In the genomic region with DNA sequence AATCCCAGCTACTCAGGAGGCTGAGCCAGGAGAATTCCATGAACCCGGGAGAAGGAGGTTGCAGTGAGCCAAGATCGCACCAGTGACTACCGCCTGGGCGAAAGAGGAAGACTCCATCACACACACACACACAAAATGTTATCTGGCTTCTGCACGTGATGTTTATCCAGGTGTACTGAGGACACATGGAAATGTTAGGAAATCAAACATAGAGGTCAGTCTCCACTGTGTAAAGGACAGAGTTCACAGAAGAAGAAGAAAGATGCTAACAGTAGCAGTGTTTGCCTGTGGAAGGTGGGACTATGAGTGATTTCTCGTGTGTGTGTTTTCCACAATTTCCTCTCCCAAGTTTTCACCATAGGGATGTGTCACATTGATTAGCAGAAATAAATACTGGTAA, we compare ENCODE assay signal across 1 cellular context.
TF ChIP-seq lines count a peak whose summit lies in the region.

No MANE protein-coding gene starts in this region.

TF ChIP-seq in HepG2, 621 proteins besides CTCF, POLR2A, EP300 and RAD21 (continued from another document and continues in another):
- TF ChIP-seq, protein P1, sequence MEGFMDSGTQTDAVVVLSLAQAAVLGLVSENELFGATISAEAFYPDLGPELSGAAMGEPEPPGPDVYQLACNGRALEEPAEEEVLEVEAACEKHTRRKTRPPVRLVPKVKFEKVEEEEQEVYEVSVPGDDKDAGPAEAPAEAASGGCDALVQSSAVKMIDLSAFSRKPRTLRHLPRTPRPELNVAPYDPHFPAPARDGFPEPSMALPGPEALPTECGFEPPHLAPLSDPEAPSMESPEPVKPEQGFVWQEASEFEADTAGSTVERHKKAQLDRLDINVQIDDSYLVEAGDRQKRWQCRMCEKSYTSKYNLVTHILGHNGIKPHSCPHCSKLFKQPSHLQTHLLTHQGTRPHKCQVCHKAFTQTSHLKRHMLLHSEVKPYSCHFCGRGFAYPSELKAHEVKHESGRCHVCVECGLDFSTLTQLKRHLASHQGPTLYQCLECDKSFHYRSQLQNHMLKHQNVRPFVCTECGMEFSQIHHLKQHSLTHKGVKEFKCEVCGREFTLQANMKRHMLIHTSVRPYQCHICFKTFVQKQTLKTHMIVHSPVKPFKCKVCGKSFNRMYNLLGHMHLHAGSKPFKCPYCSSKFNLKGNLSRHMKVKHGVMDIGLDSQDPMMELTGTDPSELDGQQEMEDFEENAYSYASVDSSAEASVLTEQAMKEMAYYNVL (CRISPR knock-in tag; IDR thresholded peaks at IDR 0.05; ENCODE audit: borderline replicate concordance) = peak; percentile 89
- peak; percentile 81 for TF ChIP-seq PITX1 (CRISPR knock-in tag; IDR thresholded peaks at IDR 0.05)
- TF ChIP-seq, protein P2, sequence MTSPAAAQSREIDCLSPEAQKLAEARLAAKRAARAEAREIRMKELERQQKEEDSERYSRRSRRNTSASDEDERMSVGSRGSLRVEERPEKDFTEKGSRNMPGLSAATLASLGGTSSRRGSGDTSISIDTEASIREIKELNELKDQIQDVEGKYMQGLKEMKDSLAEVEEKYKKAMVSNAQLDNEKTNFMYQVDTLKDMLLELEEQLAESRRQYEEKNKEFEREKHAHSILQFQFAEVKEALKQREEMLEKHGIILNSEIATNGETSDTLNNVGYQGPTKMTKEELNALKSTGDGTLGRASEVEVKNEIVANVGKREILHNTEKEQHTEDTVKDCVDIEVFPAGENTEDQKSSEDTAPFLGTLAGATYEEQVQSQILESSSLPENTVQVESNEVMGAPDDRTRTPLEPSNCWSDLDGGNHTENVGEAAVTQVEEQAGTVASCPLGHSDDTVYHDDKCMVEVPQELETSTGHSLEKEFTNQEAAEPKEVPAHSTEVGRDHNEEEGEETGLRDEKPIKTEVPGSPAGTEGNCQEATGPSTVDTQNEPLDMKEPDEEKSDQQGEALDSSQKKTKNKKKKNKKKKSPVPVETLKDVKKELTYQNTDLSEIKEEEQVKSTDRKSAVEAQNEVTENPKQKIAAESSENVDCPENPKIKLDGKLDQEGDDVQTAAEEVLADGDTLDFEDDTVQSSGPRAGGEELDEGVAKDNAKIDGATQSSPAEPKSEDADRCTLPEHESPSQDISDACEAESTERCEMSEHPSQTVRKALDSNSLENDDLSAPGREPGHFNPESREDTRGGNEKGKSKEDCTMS (CRISPR knock-in tag; conservative IDR thresholded peaks at IDR 0.05) = no peak
- peak; percentile 94 for TF ChIP-seq HDAC2 (CRISPR knock-in tag; IDR thresholded peaks at IDR 0.05)
- no peak for TF ChIP-seq PAF1 (CRISPR knock-in tag; IDR thresholded peaks at IDR 0.05)
- no peak for TF ChIP-seq IKZF1 (IDR thresholded peaks at IDR 0.05)
- TF ChIP-seq ZNF790 (CRISPR knock-in tag; IDR thresholded peaks at IDR 0.05; ENCODE audit: borderline replicate concordance) = no peak
- TF ChIP-seq, protein P3, sequence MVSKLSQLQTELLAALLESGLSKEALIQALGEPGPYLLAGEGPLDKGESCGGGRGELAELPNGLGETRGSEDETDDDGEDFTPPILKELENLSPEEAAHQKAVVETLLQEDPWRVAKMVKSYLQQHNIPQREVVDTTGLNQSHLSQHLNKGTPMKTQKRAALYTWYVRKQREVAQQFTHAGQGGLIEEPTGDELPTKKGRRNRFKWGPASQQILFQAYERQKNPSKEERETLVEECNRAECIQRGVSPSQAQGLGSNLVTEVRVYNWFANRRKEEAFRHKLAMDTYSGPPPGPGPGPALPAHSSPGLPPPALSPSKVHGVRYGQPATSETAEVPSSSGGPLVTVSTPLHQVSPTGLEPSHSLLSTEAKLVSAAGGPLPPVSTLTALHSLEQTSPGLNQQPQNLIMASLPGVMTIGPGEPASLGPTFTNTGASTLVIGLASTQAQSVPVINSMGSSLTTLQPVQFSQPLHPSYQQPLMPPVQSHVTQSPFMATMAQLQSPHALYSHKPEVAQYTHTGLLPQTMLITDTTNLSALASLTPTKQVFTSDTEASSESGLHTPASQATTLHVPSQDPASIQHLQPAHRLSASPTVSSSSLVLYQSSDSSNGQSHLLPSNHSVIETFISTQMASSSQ (IDR thresholded peaks at IDR 0.05; ENCODE audit: low read depth) = no peak; the same call in 1 of the 2 replicates
- TF ChIP-seq, protein P3 (CRISPR knock-in tag; IDR thresholded peaks at IDR 0.05; ENCODE audit: borderline replicate concordance) = peak; percentile 61; the same call in 1 of the 2 replicates
- no peak for TF ChIP-seq ARHGAP35 (CRISPR knock-in tag; IDR thresholded peaks at IDR 0.05; ENCODE audit: borderline replicate concordance)
- TF ChIP-seq ZNF530 (CRISPR knock-in tag; IDR thresholded peaks at IDR 0.05; ENCODE audit: low read depth) = no peak
- TF ChIP-seq POGZ (CRISPR knock-in tag; IDR thresholded peaks at IDR 0.05) = peak; percentile 98
- TF ChIP-seq HNRNPUL1 (IDR thresholded peaks at IDR 0.05; ENCODE audit: low read depth, low read length) = no peak
- no peak for TF ChIP-seq ZBTB21 (CRISPR knock-in tag; IDR thresholded peaks at IDR 0.05)
- TF ChIP-seq, protein P4, sequence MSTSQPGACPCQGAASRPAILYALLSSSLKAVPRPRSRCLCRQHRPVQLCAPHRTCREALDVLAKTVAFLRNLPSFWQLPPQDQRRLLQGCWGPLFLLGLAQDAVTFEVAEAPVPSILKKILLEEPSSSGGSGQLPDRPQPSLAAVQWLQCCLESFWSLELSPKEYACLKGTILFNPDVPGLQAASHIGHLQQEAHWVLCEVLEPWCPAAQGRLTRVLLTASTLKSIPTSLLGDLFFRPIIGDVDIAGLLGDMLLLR (CRISPR knock-in tag; IDR thresholded peaks at IDR 0.05) = no peak
- no peak for TF ChIP-seq ZNF619 (CRISPR knock-in tag; IDR thresholded peaks at IDR 0.05)
- peak; percentile 58 for TF ChIP-seq ZNF644 (CRISPR knock-in tag; IDR thresholded peaks at IDR 0.05; ENCODE audit: low read depth)
- TF ChIP-seq ATM (IDR thresholded peaks at IDR 0.05; ENCODE audit: borderline replicate concordance) = no peak
- peak; percentile 93; the same call in 1 of the 2 replicates for TF ChIP-seq MIER3 (CRISPR knock-in tag; IDR thresholded peaks at IDR 0.05; ENCODE audit: borderline replicate concordance)
- peak; percentile 86; the same call in 1 of the 2 replicates for TF ChIP-seq SNAPC2 (CRISPR knock-in tag; IDR thresholded peaks at IDR 0.05)
- TF ChIP-seq, protein P5, sequence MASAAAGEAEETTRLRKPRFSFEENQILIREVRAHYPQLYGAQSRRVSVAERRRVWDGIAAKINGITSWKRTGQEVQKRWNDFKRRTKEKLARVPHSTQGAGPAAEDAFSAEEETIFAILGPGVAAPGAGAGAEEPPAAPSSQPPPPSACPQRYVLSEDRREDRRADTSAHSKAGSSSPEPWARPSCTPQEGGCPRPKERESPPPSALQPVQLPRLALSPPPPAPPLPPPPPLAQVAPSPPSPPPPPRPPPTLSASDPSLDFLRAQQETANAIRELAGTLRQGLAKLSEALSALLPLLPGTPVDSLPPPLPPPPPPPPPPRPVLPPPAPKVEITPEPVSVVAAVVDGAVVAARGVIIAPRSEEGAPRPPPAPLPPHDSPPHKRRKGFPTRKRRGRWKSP (CRISPR knock-in tag; IDR thresholded peaks at IDR 0.05) = 0 out of 2 replicates have a peak, but pooled peaks have one; percentile 25
- TF ChIP-seq CREM (IDR thresholded peaks at IDR 0.05) = peak; percentile 72
- TF ChIP-seq CREM (CRISPR knock-in tag; IDR thresholded peaks at IDR 0.05) = no peak
- TF ChIP-seq ZSCAN22 (CRISPR knock-in tag; IDR thresholded peaks at IDR 0.05) = no peak
- TF ChIP-seq, protein P6, sequence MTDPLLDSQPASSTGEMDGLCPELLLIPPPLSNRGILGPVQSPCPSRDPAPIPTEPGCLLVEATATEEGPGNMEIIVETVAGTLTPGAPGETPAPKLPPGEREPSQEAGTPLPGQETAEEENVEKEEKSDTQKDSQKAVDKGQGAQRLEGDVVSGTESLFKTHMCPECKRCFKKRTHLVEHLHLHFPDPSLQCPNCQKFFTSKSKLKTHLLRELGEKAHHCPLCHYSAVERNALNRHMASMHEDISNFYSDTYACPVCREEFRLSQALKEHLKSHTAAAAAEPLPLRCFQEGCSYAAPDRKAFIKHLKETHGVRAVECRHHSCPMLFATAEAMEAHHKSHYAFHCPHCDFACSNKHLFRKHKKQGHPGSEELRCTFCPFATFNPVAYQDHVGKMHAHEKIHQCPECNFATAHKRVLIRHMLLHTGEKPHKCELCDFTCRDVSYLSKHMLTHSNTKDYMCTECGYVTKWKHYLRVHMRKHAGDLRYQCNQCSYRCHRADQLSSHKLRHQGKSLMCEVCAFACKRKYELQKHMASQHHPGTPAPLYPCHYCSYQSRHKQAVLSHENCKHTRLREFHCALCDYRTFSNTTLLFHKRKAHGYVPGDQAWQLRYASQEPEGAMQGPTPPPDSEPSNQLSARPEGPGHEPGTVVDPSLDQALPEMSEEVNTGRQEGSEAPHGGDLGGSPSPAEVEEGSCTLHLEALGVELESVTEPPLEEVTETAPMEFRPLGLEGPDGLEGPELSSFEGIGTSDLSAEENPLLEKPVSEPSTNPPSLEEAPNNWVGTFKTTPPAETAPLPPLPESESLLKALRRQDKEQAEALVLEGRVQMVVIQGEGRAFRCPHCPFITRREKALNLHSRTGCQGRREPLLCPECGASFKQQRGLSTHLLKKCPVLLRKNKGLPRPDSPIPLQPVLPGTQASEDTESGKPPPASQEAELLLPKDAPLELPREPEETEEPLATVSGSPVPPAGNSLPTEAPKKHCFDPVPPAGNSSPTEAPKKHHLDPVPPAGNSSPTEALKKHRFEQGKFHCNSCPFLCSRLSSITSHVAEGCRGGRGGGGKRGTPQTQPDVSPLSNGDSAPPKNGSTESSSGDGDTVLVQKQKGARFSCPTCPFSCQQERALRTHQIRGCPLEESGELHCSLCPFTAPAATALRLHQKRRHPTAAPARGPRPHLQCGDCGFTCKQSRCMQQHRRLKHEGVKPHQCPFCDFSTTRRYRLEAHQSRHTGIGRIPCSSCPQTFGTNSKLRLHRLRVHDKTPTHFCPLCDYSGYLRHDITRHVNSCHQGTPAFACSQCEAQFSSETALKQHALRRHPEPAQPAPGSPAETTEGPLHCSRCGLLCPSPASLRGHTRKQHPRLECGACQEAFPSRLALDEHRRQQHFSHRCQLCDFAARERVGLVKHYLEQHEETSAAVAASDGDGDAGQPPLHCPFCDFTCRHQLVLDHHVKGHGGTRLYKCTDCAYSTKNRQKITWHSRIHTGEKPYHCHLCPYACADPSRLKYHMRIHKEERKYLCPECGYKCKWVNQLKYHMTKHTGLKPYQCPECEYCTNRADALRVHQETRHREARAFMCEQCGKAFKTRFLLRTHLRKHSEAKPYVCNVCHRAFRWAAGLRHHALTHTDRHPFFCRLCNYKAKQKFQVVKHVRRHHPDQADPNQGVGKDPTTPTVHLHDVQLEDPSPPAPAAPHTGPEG (CRISPR knock-in tag; IDR thresholded peaks at IDR 0.05) = no peak
- no peak for TF ChIP-seq ZNF776 (CRISPR knock-in tag; IDR thresholded peaks at IDR 0.05)
- TF ChIP-seq, protein P7, sequence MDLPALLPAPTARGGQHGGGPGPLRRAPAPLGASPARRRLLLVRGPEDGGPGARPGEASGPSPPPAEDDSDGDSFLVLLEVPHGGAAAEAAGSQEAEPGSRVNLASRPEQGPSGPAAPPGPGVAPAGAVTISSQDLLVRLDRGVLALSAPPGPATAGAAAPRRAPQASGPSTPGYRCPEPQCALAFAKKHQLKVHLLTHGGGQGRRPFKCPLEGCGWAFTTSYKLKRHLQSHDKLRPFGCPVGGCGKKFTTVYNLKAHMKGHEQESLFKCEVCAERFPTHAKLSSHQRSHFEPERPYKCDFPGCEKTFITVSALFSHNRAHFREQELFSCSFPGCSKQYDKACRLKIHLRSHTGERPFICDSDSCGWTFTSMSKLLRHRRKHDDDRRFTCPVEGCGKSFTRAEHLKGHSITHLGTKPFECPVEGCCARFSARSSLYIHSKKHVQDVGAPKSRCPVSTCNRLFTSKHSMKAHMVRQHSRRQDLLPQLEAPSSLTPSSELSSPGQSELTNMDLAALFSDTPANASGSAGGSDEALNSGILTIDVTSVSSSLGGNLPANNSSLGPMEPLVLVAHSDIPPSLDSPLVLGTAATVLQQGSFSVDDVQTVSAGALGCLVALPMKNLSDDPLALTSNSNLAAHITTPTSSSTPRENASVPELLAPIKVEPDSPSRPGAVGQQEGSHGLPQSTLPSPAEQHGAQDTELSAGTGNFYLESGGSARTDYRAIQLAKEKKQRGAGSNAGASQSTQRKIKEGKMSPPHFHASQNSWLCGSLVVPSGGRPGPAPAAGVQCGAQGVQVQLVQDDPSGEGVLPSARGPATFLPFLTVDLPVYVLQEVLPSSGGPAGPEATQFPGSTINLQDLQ (CRISPR knock-in tag; IDR thresholded peaks at IDR 0.05) = no peak
- TF ChIP-seq ZNF781 (CRISPR knock-in tag; IDR thresholded peaks at IDR 0.05; ENCODE audit: borderline replicate concordance, not compliant biosample characterization) = no peak
- peak; percentile 76; the same call in 1 of the 2 replicates for TF ChIP-seq NFIC (IDR thresholded peaks at IDR 0.05; ENCODE audit: low read length)
- TF ChIP-seq CHD2 (IDR thresholded peaks at IDR 0.05; ENCODE audit: low read depth, low read length) = no peak
- no peak; the same call in 1 of the 2 replicates for TF ChIP-seq KMT2B (CRISPR knock-in tag; IDR thresholded peaks at IDR 0.05)
- TF ChIP-seq MTF1 (CRISPR knock-in tag; IDR thresholded peaks at IDR 0.05) = no peak
- TF ChIP-seq ZKSCAN5 (CRISPR knock-in tag; IDR thresholded peaks at IDR 0.05) = no peak
- TF ChIP-seq, protein P8, sequence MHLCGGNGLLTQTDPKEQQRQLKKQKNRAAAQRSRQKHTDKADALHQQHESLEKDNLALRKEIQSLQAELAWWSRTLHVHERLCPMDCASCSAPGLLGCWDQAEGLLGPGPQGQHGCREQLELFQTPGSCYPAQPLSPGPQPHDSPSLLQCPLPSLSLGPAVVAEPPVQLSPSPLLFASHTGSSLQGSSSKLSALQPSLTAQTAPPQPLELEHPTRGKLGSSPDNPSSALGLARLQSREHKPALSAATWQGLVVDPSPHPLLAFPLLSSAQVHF (CRISPR knock-in tag; IDR thresholded peaks at IDR 0.05) = no peak
- peak; percentile 61; the same call in 1 of the 2 replicates for TF ChIP-seq RXRA (CRISPR knock-in tag; IDR thresholded peaks at IDR 0.05)
- 0 out of 2 replicates have a peak, but pooled peaks have one; percentile 68 for TF ChIP-seq SSRP1 (CRISPR knock-in tag; IDR thresholded peaks at IDR 0.05)
- TF ChIP-seq ZNF709 (CRISPR knock-in tag; IDR thresholded peaks at IDR 0.05) = no peak
- TF ChIP-seq ARID2 (CRISPR knock-in tag; IDR thresholded peaks at IDR 0.05; ENCODE audit: borderline replicate concordance) = no peak
- no peak for TF ChIP-seq SNRNP70 (IDR thresholded peaks at IDR 0.05; ENCODE audit: low read depth, low read length)
- TF ChIP-seq ZMYM3 (CRISPR knock-in tag; IDR thresholded peaks at IDR 0.05) = peak; percentile 77
- TF ChIP-seq SOX6 (IDR thresholded peaks at IDR 0.05) = no peak
- peak; percentile 96 for TF ChIP-seq SOX6 (CRISPR knock-in tag; IDR thresholded peaks at IDR 0.05)
- no peak for TF ChIP-seq ZNF180 (CRISPR knock-in tag; IDR thresholded peaks at IDR 0.05; ENCODE audit: borderline replicate concordance, low read depth)
- TF ChIP-seq TP53 (CRISPR knock-in tag; conservative IDR thresholded peaks at IDR 0.05) = no peak
